1 cellular context compared by ENCODE assay signal in the genomic region with DNA sequence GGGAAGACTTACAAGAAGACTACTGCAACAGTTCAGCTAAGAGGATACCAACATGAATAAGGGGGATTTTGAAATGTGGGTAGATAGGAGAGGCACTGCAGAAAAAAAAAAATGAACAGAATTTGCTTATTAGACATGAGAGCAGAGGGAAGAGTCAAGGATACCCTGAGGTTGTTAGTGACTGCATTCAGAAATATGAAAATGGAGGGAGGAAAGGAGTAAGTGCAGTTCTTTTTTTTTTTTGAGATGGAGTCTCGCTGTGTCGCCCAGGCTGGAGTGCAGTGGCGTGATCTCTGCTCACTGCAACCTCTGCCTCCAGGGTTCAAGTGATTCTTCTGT.
TF ChIP-seq lines count a peak whose summit lies in the region.

No MANE protein-coding gene starts in this region.

TF ChIP-seq in K562, 482 proteins besides CTCF, POLR2A, EP300 and RAD21:
- TF ChIP-seq BRCA1 (IDR thresholded peaks at IDR 0.05) (no peak), BRCA1 (CRISPR knock-in tag; IDR thresholded peaks at IDR 0.05) (no peak), SNIP1 (IDR thresholded peaks at IDR 0.05; ENCODE audit: low read depth) (0 out of 2 replicates have a peak, but pooled peaks have one; percentile 28)
- TF ChIP-seq, protein P1, sequence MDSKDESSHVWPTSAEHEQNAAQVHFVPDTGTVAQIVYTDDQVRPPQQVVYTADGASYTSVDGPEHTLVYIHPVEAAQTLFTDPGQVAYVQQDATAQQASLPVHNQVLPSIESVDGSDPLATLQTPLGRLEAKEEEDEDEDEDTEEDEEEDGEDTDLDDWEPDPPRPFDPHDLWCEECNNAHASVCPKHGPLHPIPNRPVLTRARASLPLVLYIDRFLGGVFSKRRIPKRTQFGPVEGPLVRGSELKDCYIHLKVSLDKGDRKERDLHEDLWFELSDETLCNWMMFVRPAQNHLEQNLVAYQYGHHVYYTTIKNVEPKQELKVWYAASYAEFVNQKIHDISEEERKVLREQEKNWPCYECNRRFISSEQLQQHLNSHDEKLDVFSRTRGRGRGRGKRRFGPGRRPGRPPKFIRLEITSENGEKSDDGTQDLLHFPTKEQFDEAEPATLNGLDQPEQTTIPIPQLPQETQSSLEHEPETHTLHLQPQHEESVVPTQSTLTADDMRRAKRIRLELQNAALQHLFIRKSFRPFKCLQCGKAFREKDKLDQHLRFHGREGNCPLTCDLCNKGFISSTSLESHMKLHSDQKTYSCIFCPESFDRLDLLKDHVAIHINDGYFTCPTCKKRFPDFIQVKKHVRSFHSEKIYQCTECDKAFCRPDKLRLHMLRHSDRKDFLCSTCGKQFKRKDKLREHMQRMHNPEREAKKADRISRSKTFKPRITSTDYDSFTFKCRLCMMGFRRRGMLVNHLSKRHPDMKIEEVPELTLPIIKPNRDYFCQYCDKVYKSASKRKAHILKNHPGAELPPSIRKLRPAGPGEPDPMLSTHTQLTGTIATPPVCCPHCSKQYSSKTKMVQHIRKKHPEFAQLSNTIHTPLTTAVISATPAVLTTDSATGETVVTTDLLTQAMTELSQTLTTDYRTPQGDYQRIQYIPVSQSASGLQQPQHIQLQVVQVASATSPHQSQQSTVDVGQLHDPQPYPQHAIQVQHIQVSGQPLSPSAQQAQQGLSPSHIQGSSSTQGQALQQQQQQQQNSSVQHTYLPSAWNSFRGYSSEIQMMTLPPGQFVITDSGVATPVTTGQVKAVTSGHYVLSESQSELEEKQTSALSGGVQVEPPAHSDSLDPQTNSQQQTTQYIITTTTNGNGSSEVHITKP (IDR thresholded peaks at IDR 0.05; ENCODE audit: partially characterized antibody), result peak; percentile 28
TF ChIP-seq in K562: peak in this region for 2.
